ENCODE assay signal across 1 cellular context in genomic region chr5:1801061-1801953, GRCh38.
TF ChIP-seq lines count a peak whose summit lies in the region.

Gene NDUFS6 (plus strand): TSS chr5:1801407. CDS start chr5:1801418, 11 bp downstream.

TF ChIP-seq in HepG2, 621 proteins besides CTCF, POLR2A, EP300 and RAD21 (continued from another document and continues in another):
- TF ChIP-seq GMEB2 (CRISPR knock-in tag; IDR thresholded peaks at IDR 0.05; ENCODE audit: low read depth) (peak; percentile 95), E2F2 (CRISPR knock-in tag; IDR thresholded peaks at IDR 0.05; ENCODE audit: borderline replicate concordance) (peak; percentile 61; the same call in 1 of the 2 replicates), FOXA1 (IDR thresholded peaks at IDR 0.05) (no peak), FOXA1 (CRISPR knock-in tag; IDR thresholded peaks at IDR 0.05) (no peak), CSRNP2 (CRISPR knock-in tag; conservative IDR thresholded peaks at IDR 0.05; ENCODE audit: low read depth) (0 out of 2 replicates have a peak, but pooled peaks have one; percentile 67), ZFP36L1 (CRISPR knock-in tag; IDR thresholded peaks at IDR 0.05) (no peak), PLRG1 (conservative IDR thresholded peaks at IDR 0.05) (no peak), NR2F2 (IDR thresholded peaks at IDR 0.05; ENCODE audit: borderline replicate concordance, low read depth) (0 out of 2 replicates have a peak, but pooled peaks have one; percentile 75), MATR3 (CRISPR knock-in tag; IDR thresholded peaks at IDR 0.05) (no peak), ZNF446 (CRISPR knock-in tag; IDR thresholded peaks at IDR 0.05) (peak; percentile 81; the same call in 1 of the 2 replicates), ZNF678 (CRISPR knock-in tag; IDR thresholded peaks at IDR 0.05) (no peak; the same call in 1 of the 2 replicates), AHDC1 (CRISPR knock-in tag; IDR thresholded peaks at IDR 0.05; ENCODE audit: borderline replicate concordance) (no peak), FOXA3 (CRISPR knock-in tag; IDR thresholded peaks at IDR 0.05) (peak; percentile 55), ZNF160 (CRISPR knock-in tag; IDR thresholded peaks at IDR 0.05) (0 out of 2 replicates have a peak, but pooled peaks have one; percentile 67), SOX13 (IDR thresholded peaks at IDR 0.05) (0 out of 2 replicates have a peak, but pooled peaks have one; percentile 13), SOX13 (CRISPR knock-in tag; conservative IDR thresholded peaks at IDR 0.05 in 1 of 2, IDR thresholded peaks at IDR 0.05 in 1 of 2) (no peak), ZHX1 (CRISPR knock-in tag; IDR thresholded peaks at IDR 0.05; ENCODE audit: low read depth) (peak; percentile 80), ZBTB39 (CRISPR knock-in tag; IDR thresholded peaks at IDR 0.05) (no peak), ZKSCAN1 (IDR thresholded peaks at IDR 0.05; ENCODE audit: low read length) (no peak), ZNF891 (CRISPR knock-in tag; IDR thresholded peaks at IDR 0.05) (0 out of 2 replicates have a peak, but pooled peaks have one; percentile 46), ZNF704 (CRISPR knock-in tag; IDR thresholded peaks at IDR 0.05; ENCODE audit: borderline replicate concordance) (peak; percentile 68; the same call in 1 of the 2 replicates), ZSCAN31 (CRISPR knock-in tag; IDR thresholded peaks at IDR 0.05; ENCODE audit: low read depth) (peak; percentile 93), ZNF530 (CRISPR knock-in tag; IDR thresholded peaks at IDR 0.05; ENCODE audit: low read depth) (no peak), ZNF772 (CRISPR knock-in tag; IDR thresholded peaks at IDR 0.05) (no peak; the same call in 1 of the 2 replicates), ZNF513 (CRISPR knock-in tag; conservative IDR thresholded peaks at IDR 0.05) (no peak), TEF (CRISPR knock-in tag; IDR thresholded peaks at IDR 0.05) (no peak), SALL2 (CRISPR knock-in tag; IDR thresholded peaks at IDR 0.05) (peak; percentile 87), ZNF503 (CRISPR knock-in tag; IDR thresholded peaks at IDR 0.05) (peak; percentile 60; the same call in 1 of the 2 replicates), UBTF (CRISPR knock-in tag; IDR thresholded peaks at IDR 0.05) (peak; percentile 94)
